ENCODE assay signal across 8 cellular contexts in the genomic region with DNA sequence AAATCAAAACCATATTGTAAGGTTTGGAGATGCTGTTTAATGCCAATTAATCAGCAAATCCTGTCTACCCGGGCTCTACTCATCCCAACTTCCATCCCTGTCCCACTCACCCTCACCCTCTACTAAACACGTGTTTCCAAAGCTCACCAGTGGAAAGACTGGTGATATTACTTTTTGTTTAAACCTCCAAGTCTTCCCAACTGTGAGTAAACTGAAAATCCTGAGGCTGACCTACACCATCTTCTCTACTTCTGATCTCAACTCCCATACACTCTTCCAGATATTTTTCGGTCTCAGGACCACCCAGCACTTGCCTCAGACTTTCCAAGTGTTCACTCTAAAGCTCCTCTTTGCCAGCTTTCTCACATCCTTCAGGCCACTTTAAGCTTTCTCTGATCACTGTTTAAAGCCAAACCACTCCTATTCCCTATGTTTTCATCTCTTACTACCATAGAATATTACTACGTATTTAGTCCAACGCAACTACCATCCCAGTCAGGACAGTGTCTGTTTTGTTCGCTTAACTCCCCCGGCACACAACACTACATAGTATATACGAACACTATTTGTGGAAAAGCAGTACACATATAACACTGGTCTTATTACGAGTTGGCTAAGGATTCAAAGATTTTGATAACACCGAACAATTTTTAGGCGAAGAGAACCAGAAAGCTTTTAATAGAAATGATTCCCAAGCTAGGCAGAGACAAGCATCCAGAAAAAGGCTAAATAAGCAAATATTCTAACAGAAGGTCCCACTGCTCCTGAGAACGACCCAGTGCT. TPM values are rescaled to one million over a fixed set of nuclear protein-coding genes. Genes with fewer than 3 reads are reported as not detected.
A peak's percentile ranks its signal among the peaks of the same experiment; 100 is the strongest.
DNase-seq lines count a peak whose midpoint lies in the region; ATAC-seq and TF ChIP-seq lines count a peak whose summit lies in the region.

No MANE protein-coding gene starts in this region.

- H3K27me3 ChIP-seq in DOHH2 (ENCODE audit: control insufficient read depth, low read length) = no peaks in the 10 kb centered on the region

- H3K4me2 ChIP-seq in DOHH2 (ENCODE audit: low read length) = peak overlapping the region; percentile 78

- peaks cover 34% of the 10 kb centered on the region for H3K4me1 Mint-ChIP-seq in osteocyte (ENCODE audit: unreplicated experiment)

- peaks cover 79% of the 10 kb centered on the region for H3K36me3 ChIP-seq in DOHH2 (ENCODE audit: control insufficient read depth, low read length)

- peaks cover 34% of the 10 kb centered on the region for H3K36me3 Mint-ChIP-seq in osteocyte (ENCODE audit: unreplicated experiment)

- H3K27ac ChIP-seq in DOHH2 (ENCODE audit: low read depth, low read length) = peak overlapping the region; percentile 90

- DNase-seq in epithelial cell of esophagus (ENCODE audit: low read depth) = no peak
- peak; percentile 21 for DNase-seq in osteocyte (ENCODE audit: extremely low spot score, unreplicated experiment)
- no peak for DNase-seq in amniotic stem cell (lab: John Stamatoyannopoulos, UW)
- no peak for DNase-seq in OCI-M2 (lab: John Stamatoyannopoulos, UW; ENCODE audit: unreplicated experiment)

- H3K79me2 ChIP-seq in DOHH2 (ENCODE audit: control insufficient read depth, low read length) = peaks cover 81% of the 10 kb centered on the region

- no peak for ATAC-seq in HG02763 (IDR thresholded peaks at IDR 0.05; ENCODE audit: unreplicated experiment)
- ATAC-seq in GM19452 (IDR thresholded peaks at IDR 0.05; ENCODE audit: unreplicated experiment) = no peak

- H3K4me1 ChIP-seq in DOHH2 (ENCODE audit: control insufficient read depth, low read length) = peaks cover 57% of the 10 kb centered on the region

- peak overlapping the region; percentile 98 for H3K27ac Mint-ChIP-seq in osteocyte (ENCODE audit: unreplicated experiment)

- H3K4me3 ChIP-seq in DOHH2 (ENCODE audit: low read length) = peak overlapping the region; percentile 98
- peak overlapping the region; percentile 100 for H3K4me3 ChIP-seq in epithelial cell of esophagus (ENCODE audit: low read length)

- peaks cover 55% of the 10 kb centered on the region for H3F3A ChIP-seq in DOHH2 (ENCODE audit: control insufficient read depth, insufficient read depth)

- H3K9me2 ChIP-seq in DOHH2 (replicated peaks; ENCODE audit: control insufficient read depth, low read length) = no peaks in the 10 kb centered on the region

- H4K20me1 ChIP-seq in DOHH2 (ENCODE audit: control insufficient read depth, insufficient read depth, low read depth, low read length) = peaks cover 23% of the 10 kb centered on the region; the same call in 1 of the 2 replicates

- peak overlapping the region; percentile 97 for H3K4me3 Mint-ChIP-seq in osteocyte (ENCODE audit: unreplicated experiment)

- no peaks in the 10 kb centered on the region for H3K9me3 Mint-ChIP-seq in osteocyte (ENCODE audit: unreplicated experiment)

- no peaks in the 10 kb centered on the region for H3K27me3 Mint-ChIP-seq in osteocyte (ENCODE audit: unreplicated experiment)

- TF ChIP-seq CTCF in DOHH2 (IDR thresholded peaks at IDR 0.05; ENCODE audit: low read depth, low read length, poor library complexity, severe bottlenecking) = no peak
- no peak for TF ChIP-seq CTCF in epithelial cell of esophagus (IDR thresholded peaks at IDR 0.05; ENCODE audit: insufficient read depth, low read depth, low read length, missing control alignments)
- no peak for TF ChIP-seq CTCF in osteocyte (IDR thresholded peaks at IDR 0.05)

- H3K9me3 ChIP-seq in DOHH2 (ENCODE audit: control insufficient read depth, insufficient read depth, low read length) = no peaks in the 10 kb centered on the region

TF ChIP-seq in PFSK-1, 5 proteins besides CTCF, POLR2A, EP300 and RAD21:
- TF ChIP-seq FOXP2 (optimal IDR thresholded peaks at IDR 0.05; ENCODE audit: borderline replicate concordance, extremely low read depth, extremely low read length, insufficient read depth) = no peak
- TF ChIP-seq, protein P1, sequence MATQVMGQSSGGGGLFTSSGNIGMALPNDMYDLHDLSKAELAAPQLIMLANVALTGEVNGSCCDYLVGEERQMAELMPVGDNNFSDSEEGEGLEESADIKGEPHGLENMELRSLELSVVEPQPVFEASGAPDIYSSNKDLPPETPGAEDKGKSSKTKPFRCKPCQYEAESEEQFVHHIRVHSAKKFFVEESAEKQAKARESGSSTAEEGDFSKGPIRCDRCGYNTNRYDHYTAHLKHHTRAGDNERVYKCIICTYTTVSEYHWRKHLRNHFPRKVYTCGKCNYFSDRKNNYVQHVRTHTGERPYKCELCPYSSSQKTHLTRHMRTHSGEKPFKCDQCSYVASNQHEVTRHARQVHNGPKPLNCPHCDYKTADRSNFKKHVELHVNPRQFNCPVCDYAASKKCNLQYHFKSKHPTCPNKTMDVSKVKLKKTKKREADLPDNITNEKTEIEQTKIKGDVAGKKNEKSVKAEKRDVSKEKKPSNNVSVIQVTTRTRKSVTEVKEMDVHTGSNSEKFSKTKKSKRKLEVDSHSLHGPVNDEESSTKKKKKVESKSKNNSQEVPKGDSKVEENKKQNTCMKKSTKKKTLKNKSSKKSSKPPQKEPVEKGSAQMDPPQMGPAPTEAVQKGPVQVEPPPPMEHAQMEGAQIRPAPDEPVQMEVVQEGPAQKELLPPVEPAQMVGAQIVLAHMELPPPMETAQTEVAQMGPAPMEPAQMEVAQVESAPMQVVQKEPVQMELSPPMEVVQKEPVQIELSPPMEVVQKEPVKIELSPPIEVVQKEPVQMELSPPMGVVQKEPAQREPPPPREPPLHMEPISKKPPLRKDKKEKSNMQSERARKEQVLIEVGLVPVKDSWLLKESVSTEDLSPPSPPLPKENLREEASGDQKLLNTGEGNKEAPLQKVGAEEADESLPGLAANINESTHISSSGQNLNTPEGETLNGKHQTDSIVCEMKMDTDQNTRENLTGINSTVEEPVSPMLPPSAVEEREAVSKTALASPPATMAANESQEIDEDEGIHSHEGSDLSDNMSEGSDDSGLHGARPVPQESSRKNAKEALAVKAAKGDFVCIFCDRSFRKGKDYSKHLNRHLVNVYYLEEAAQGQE (IDR thresholded peaks at IDR 0.05; ENCODE audit: insufficient read depth in 1 of 2, low read depth in 2 of 2, low read length in 2 of 2) = 0 out of 4 replicates have a peak, but pooled peaks of 1 of the 2 experiments have one; percentile 16
- TF ChIP-seq TAF1 (IDR thresholded peaks at IDR 0.05; ENCODE audit: borderline replicate concordance, insufficient read depth, low read length) = no peak
- TF ChIP-seq SIN3A (IDR thresholded peaks at IDR 0.05; ENCODE audit: borderline replicate concordance, insufficient read depth, low read length) = peak; percentile 82; the same call in 1 of the 2 replicates
- TF ChIP-seq POLR2AphosphoS5 (IDR thresholded peaks at IDR 0.05; ENCODE audit: low read depth, low read length) = peak; percentile 4

RNA-seq across cellular contexts. Expression of a gene that starts 0.7 kb away (rescaled TPM):
- polyA plus RNA-seq in PFSK-1 (2012; ENCODE audit: insufficient read length, low read depth) = 6,345 TPM
- total RNA-seq in osteocyte = 2,560 and 2,646 TPM in 2 replicates

RNA-seq across cellular contexts. Expression of a gene that starts 1.2 kb away (rescaled TPM):
- 12.1 TPM for polyA plus RNA-seq in PFSK-1 (2012; ENCODE audit: insufficient read length, low read depth)
- 13.7 and 13.8 TPM in 2 replicates for total RNA-seq in osteocyte

RNA-seq across cellular contexts. Expression of a gene that starts 6.4 kb away (rescaled TPM):
- polyA plus RNA-seq in PFSK-1 (2012; ENCODE audit: insufficient read length, low read depth) = 78.9 TPM
- 20.8 and 24.8 TPM in 2 replicates for total RNA-seq in osteocyte
